ENCODE assay signal across 26 cellular contexts in genomic region chr19:7690779-7691258, GRCh38. TPM values are rescaled to one million over a fixed set of nuclear protein-coding genes. Genes with fewer than 3 reads are reported as not detected.
"Had no signal": no experiment of that assay in that cellular context is flagged by ENCODE, and none has a peak within 500 bp of the region (broad histone marks: within the 10 kb centered on the region; RNA-seq: fewer than 3 reads in every experiment).

No MANE protein-coding gene starts in this region.

- H3K4me2 ChIP-seq: smooth muscle cell had no signal

- H3K9me3 Mint-ChIP-seq: activated naive CD4-positive, alpha-beta T cell treated with anti-CD3 and anti-CD28 coated beads, Interleukin-2, amount 50 U/mL, for 72 hours; activated T-cell treated with anti-CD3 and anti-CD28 coated beads, Interleukin-2, amount 50 U/mL, for 4 hours; central memory CD8-positive, alpha-beta T cell; memory B cell; neural crest cell had no signal

- ATAC-seq: left colon, sciatic nerve, SK-N-SH treated with all-trans-retinoic acid at 6 μM for 48 hours had no signal

- H3K4me3 ChIP-seq: esophagus muscularis mucosa, smooth muscle cell, upper lobe of left lung had no signal

- H3K27ac ChIP-seq: esophagus muscularis mucosa, upper lobe of left lung had no signal

- H3K4me3 Mint-ChIP-seq: activated T-cell treated with anti-CD3 and anti-CD28 coated beads, Interleukin-2, amount 50 U/mL, for 4 hours; central memory CD8-positive, alpha-beta T cell; memory B cell; neural crest cell had no signal

- H3K27ac Mint-ChIP-seq: activated naive CD4-positive, alpha-beta T cell treated with anti-CD3 and anti-CD28 coated beads, Interleukin-2, amount 50 U/mL, for 72 hours; memory B cell had no signal

- DNase-seq: activated effector memory CD4-positive, alpha-beta T cell treated with anti-CD3 and anti-CD28 coated beads, Interleukin-2, amount 50 U/mL, for 16 hours; activated T-cell treated with anti-CD3 and anti-CD28 coated beads, Interleukin-2, amount 50 U/mL, for 4 hours; effector memory CD4-positive, alpha-beta T cell; glutamatergic neuron; hypothalamus; islet precursor cell; left colon; stimulated activated CD4-positive, alpha-beta T cell treated with anti-CD3 and anti-CD28 coated beads, Interleukin-15, amount 100 ng/mL, for 24 hours; stimulated activated naive CD4-positive, alpha-beta T cell; upper lobe of left lung had no signal

- H3K9me3 ChIP-seq: esophagus muscularis mucosa, upper lobe of left lung had no signal

- H3K36me3 ChIP-seq: esophagus muscularis mucosa, upper lobe of left lung had no signal

- H3K27me3 ChIP-seq: upper lobe of left lung had no signal

- H3K4me1 ChIP-seq: esophagus muscularis mucosa, upper lobe of left lung had no signal

- FAIRE-seq: astrocyte, colon, frontal cortex had no signal

- H3K27me3 Mint-ChIP-seq: central memory CD8-positive, alpha-beta T cell; memory B cell had no signal

- H3K4me1 Mint-ChIP-seq: central memory CD8-positive, alpha-beta T cell had no signal

- H3K36me3 Mint-ChIP-seq: activated naive CD4-positive, alpha-beta T cell treated with anti-CD3 and anti-CD28 coated beads, Interleukin-2, amount 50 U/mL, for 72 hours had no signal

RNA-seq across cellular contexts. Expression of gene FCER2, which starts 11.1 kb away (rescaled TPM):
- total RNA-seq: astrocyte, dermis microvascular lymphatic vessel endothelial cell, frontal cortex, lower leg skin, myocyte, neural crest cell, renal cortical epithelial cell, smooth muscle cell had no signal
- polyA plus RNA-seq: smooth muscle cell had no signal

RNA-seq across cellular contexts. Expression of gene MCEMP1, which starts 13.9 kb away (rescaled TPM):
- total RNA-seq: activated naive CD4-positive, alpha-beta T cell treated with anti-CD3 and anti-CD28 coated beads, Interleukin-2, amount 50 U/mL, for 72 hours; activated T-cell treated with anti-CD3 and anti-CD28 coated beads, Interleukin-2, amount 50 U/mL, for 4 hours; astrocyte; dermis microvascular lymphatic vessel endothelial cell; frontal cortex; left colon; lower leg skin; myocyte; neural crest cell; renal cortical epithelial cell; smooth muscle cell; T-helper 2 cell treated with Interferon-gamma antibody and Interleukin-4, amounts not matched to agents 100 ng/mL and 5 ng/mL, for 36 hours had no signal
- polyA plus RNA-seq: smooth muscle cell had no signal

RNA-seq across cellular contexts. Expression of gene RETN, which starts 22.0 kb away (rescaled TPM):
- total RNA-seq: activated naive CD4-positive, alpha-beta T cell treated with anti-CD3 and anti-CD28 coated beads, Interleukin-2, amount 50 U/mL, for 72 hours; activated T-cell treated with anti-CD3 and anti-CD28 coated beads, Interleukin-2, amount 50 U/mL, for 4 hours; astrocyte; dermis microvascular lymphatic vessel endothelial cell; frontal cortex; left colon; lower leg skin; myocyte; neural crest cell; renal cortical epithelial cell; smooth muscle cell; T-helper 2 cell treated with Interferon-gamma antibody and Interleukin-4, amounts not matched to agents 100 ng/mL and 5 ng/mL, for 36 hours had no signal
- polyA plus RNA-seq: smooth muscle cell had no signal

RNA-seq across cellular contexts. Expression of gene CLEC4G, which starts 41.1 kb away (rescaled TPM):
- total RNA-seq: activated naive CD4-positive, alpha-beta T cell treated with anti-CD3 and anti-CD28 coated beads, Interleukin-2, amount 50 U/mL, for 72 hours; activated T-cell treated with anti-CD3 and anti-CD28 coated beads, Interleukin-2, amount 50 U/mL, for 4 hours; astrocyte; dermis microvascular lymphatic vessel endothelial cell; myocyte; neural crest cell; renal cortical epithelial cell; smooth muscle cell; T-helper 2 cell treated with Interferon-gamma antibody and Interleukin-4, amounts not matched to agents 100 ng/mL and 5 ng/mL, for 36 hours had no signal
- polyA plus RNA-seq: smooth muscle cell had no signal
